In the genomic region with DNA sequence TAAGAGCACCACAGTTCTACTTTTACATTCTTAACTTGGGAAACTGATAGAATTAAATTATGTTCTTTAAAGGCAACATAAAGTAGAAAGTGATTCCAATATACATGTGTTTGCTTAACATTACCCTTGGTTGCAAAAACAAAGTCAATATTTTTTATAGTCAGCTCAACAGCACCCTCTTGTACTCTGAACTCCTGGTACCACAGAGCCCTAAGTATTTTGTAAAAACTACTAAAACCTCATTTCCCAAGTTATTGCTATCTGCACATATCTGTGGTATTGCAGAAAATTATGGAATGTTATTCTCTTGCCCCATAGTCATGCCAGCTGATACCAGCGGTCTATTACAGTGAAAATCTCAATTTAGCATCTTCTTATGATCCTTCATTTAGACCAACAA, we compare ENCODE assay signal across 1 cellular context.
TF ChIP-seq lines count a peak whose summit lies in the region.

No MANE protein-coding gene starts in this region.

TF ChIP-seq in endothelial cell of umbilical vein, 7 proteins besides CTCF, POLR2A, EP300 and RAD21:
- TF ChIP-seq GATA2 (IDR thresholded peaks at IDR 0.05; ENCODE audit: insufficient read depth, insufficient read length, low read depth, low read length) (no peak), EZH2 (IDR thresholded peaks at IDR 0.05; ENCODE audit: borderline replicate concordance, low read depth, low read length, severe bottlenecking) (no peak), FOS (IDR thresholded peaks at IDR 0.05; ENCODE audit: borderline replicate concordance, insufficient read depth, low read length) (no peak), POLR2AphosphoS5 (IDR thresholded peaks at IDR 0.05; ENCODE audit: insufficient read depth, low read depth, low read length) (no peak), JUN (IDR thresholded peaks at IDR 0.05; ENCODE audit: borderline replicate concordance, insufficient read depth, insufficient read length, low read depth) (no peak), MYC (IDR thresholded peaks at IDR 0.05; ENCODE audit: low read depth, low read length) (no peak)
- TF ChIP-seq, protein P1, sequence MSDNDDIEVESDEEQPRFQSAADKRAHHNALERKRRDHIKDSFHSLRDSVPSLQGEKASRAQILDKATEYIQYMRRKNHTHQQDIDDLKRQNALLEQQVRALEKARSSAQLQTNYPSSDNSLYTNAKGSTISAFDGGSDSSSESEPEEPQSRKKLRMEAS (IDR thresholded peaks at IDR 0.05; ENCODE audit: insufficient read depth, insufficient read length) = no peak
